In the genomic region with DNA sequence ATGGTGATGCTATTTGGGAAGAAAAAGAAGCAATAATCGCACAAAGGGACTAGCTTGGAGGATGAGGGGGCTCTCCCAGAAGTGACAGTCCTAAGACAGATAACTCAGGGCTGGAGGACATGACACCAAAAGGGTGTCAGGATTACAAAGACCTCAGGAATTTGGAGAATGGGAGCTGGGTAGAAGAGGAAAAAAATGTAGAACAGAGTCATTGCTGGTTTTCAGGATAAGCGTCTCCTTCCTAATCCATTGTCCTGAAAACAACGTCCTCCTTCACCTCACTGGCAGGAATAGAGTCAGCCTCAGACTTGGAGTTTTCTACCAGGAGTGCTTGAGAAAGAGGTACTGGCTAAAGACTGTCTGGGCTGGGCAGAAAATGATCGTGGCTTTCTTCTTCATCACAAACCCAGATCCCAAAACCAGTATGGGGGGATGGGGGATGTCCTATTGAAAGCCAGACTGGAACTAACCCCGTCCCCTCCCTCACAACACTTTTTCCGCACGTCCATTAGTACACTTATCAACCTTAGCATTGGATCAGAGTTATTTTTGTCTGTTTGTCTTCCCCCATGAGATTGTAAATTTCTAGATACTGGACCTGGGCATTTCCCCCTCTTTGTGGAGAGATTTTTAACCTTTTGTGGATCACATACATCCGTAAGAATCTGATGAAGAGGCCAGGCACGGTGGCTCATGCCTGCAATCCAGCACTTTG, we compare ENCODE assay signal across 1 cellular context.
TF ChIP-seq lines count a peak whose summit lies in the region.

No MANE protein-coding gene starts in this region.

TF ChIP-seq in WTC11, 78 proteins besides CTCF, POLR2A, EP300 and RAD21:
- no peak for TF ChIP-seq OVOL2 (CRISPR knock-in tag; IDR thresholded peaks at IDR 0.05; ENCODE audit: borderline replicate concordance)
- no peak for TF ChIP-seq MYBL2 (CRISPR knock-in tag; IDR thresholded peaks at IDR 0.05)
- TF ChIP-seq NFYB (CRISPR knock-in tag; conservative IDR thresholded peaks at IDR 0.05; ENCODE audit: low read depth) = no peak
- TF ChIP-seq IRF2 (CRISPR knock-in tag; IDR thresholded peaks at IDR 0.05; ENCODE audit: borderline replicate concordance, low read depth) = no peak
- TF ChIP-seq, protein P1, sequence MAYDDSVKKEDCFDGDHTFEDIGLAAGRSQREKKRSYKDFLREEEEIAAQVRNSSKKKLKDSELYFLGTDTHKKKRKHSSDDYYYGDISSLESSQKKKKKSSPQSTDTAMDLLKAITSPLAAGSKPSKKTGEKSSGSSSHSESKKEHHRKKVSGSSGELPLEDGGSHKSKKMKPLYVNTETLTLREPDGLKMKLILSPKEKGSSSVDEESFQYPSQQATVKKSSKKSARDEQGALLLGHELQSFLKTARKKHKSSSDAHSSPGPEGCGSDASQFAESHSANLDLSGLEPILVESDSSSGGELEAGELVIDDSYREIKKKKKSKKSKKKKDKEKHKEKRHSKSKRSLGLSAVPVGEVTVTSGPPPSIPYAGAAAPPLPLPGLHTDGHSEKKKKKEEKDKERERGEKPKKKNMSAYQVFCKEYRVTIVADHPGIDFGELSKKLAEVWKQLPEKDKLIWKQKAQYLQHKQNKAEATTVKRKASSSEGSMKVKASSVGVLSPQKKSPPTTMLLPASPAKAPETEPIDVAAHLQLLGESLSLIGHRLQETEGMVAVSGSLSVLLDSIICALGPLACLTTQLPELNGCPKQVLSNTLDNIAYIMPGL (CRISPR knock-in tag; IDR thresholded peaks at IDR 0.05) = no peak
- TF ChIP-seq TCF7 (CRISPR knock-in tag; IDR thresholded peaks at IDR 0.05; ENCODE audit: low read depth) = no peak
- TF ChIP-seq KAT7 (CRISPR knock-in tag; IDR thresholded peaks at IDR 0.05; ENCODE audit: borderline replicate concordance) = no peak
- TF ChIP-seq, protein P2, sequence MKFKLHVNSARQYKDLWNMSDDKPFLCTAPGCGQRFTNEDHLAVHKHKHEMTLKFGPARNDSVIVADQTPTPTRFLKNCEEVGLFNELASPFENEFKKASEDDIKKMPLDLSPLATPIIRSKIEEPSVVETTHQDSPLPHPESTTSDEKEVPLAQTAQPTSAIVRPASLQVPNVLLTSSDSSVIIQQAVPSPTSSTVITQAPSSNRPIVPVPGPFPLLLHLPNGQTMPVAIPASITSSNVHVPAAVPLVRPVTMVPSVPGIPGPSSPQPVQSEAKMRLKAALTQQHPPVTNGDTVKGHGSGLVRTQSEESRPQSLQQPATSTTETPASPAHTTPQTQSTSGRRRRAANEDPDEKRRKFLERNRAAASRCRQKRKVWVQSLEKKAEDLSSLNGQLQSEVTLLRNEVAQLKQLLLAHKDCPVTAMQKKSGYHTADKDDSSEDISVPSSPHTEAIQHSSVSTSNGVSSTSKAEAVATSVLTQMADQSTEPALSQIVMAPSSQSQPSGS (CRISPR knock-in tag; IDR thresholded peaks at IDR 0.05; ENCODE audit: borderline replicate concordance, low read depth) = no peak
- TF ChIP-seq HMGA2 (CRISPR knock-in tag; IDR thresholded peaks at IDR 0.05) = no peak
- TF ChIP-seq ZNF281 (CRISPR knock-in tag; IDR thresholded peaks at IDR 0.05) = no peak
- no peak for TF ChIP-seq ZNF396 (CRISPR knock-in tag; IDR thresholded peaks at IDR 0.05; ENCODE audit: borderline replicate concordance)
- TF ChIP-seq, protein P3, sequence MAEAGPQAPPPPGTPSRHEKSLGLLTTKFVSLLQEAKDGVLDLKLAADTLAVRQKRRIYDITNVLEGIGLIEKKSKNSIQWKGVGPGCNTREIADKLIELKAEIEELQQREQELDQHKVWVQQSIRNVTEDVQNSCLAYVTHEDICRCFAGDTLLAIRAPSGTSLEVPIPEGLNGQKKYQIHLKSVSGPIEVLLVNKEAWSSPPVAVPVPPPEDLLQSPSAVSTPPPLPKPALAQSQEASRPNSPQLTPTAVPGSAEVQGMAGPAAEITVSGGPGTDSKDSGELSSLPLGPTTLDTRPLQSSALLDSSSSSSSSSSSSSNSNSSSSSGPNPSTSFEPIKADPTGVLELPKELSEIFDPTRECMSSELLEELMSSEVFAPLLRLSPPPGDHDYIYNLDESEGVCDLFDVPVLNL (CRISPR knock-in tag; IDR thresholded peaks at IDR 0.05; ENCODE audit: borderline replicate concordance, low read depth) = no peak
- TF ChIP-seq ATF1 (CRISPR knock-in tag; IDR thresholded peaks at IDR 0.05) = no peak
- TF ChIP-seq, protein P4, sequence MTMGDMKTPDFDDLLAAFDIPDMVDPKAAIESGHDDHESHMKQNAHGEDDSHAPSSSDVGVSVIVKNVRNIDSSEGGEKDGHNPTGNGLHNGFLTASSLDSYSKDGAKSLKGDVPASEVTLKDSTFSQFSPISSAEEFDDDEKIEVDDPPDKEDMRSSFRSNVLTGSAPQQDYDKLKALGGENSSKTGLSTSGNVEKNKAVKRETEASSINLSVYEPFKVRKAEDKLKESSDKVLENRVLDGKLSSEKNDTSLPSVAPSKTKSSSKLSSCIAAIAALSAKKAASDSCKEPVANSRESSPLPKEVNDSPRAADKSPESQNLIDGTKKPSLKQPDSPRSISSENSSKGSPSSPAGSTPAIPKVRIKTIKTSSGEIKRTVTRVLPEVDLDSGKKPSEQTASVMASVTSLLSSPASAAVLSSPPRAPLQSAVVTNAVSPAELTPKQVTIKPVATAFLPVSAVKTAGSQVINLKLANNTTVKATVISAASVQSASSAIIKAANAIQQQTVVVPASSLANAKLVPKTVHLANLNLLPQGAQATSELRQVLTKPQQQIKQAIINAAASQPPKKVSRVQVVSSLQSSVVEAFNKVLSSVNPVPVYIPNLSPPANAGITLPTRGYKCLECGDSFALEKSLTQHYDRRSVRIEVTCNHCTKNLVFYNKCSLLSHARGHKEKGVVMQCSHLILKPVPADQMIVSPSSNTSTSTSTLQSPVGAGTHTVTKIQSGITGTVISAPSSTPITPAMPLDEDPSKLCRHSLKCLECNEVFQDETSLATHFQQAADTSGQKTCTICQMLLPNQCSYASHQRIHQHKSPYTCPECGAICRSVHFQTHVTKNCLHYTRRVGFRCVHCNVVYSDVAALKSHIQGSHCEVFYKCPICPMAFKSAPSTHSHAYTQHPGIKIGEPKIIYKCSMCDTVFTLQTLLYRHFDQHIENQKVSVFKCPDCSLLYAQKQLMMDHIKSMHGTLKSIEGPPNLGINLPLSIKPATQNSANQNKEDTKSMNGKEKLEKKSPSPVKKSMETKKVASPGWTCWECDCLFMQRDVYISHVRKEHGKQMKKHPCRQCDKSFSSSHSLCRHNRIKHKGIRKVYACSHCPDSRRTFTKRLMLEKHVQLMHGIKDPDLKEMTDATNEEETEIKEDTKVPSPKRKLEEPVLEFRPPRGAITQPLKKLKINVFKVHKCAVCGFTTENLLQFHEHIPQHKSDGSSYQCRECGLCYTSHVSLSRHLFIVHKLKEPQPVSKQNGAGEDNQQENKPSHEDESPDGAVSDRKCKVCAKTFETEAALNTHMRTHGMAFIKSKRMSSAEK (CRISPR knock-in tag; IDR thresholded peaks at IDR 0.05; ENCODE audit: borderline replicate concordance) = no peak
- TF ChIP-seq, protein P5, sequence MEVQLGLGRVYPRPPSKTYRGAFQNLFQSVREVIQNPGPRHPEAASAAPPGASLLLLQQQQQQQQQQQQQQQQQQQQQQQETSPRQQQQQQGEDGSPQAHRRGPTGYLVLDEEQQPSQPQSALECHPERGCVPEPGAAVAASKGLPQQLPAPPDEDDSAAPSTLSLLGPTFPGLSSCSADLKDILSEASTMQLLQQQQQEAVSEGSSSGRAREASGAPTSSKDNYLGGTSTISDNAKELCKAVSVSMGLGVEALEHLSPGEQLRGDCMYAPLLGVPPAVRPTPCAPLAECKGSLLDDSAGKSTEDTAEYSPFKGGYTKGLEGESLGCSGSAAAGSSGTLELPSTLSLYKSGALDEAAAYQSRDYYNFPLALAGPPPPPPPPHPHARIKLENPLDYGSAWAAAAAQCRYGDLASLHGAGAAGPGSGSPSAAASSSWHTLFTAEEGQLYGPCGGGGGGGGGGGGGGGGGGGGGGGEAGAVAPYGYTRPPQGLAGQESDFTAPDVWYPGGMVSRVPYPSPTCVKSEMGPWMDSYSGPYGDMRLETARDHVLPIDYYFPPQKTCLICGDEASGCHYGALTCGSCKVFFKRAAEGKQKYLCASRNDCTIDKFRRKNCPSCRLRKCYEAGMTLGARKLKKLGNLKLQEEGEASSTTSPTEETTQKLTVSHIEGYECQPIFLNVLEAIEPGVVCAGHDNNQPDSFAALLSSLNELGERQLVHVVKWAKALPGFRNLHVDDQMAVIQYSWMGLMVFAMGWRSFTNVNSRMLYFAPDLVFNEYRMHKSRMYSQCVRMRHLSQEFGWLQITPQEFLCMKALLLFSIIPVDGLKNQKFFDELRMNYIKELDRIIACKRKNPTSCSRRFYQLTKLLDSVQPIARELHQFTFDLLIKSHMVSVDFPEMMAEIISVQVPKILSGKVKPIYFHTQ (CRISPR knock-in tag; IDR thresholded peaks at IDR 0.05) = no peak
- TF ChIP-seq PREB (CRISPR knock-in tag; IDR thresholded peaks at IDR 0.05; ENCODE audit: borderline replicate concordance) = no peak
- TF ChIP-seq, protein P6, sequence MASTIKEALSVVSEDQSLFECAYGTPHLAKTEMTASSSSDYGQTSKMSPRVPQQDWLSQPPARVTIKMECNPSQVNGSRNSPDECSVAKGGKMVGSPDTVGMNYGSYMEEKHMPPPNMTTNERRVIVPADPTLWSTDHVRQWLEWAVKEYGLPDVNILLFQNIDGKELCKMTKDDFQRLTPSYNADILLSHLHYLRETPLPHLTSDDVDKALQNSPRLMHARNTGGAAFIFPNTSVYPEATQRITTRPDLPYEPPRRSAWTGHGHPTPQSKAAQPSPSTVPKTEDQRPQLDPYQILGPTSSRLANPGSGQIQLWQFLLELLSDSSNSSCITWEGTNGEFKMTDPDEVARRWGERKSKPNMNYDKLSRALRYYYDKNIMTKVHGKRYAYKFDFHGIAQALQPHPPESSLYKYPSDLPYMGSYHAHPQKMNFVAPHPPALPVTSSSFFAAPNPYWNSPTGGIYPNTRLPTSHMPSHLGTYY (CRISPR knock-in tag; IDR thresholded peaks at IDR 0.05) = no peak
- TF ChIP-seq ZNF219 (CRISPR knock-in tag; IDR thresholded peaks at IDR 0.05; ENCODE audit: borderline replicate concordance) = no peak
- TF ChIP-seq NR2C2 (CRISPR knock-in tag; IDR thresholded peaks at IDR 0.05) = no peak
- no peak for TF ChIP-seq ZNF138 (CRISPR knock-in tag; conservative IDR thresholded peaks at IDR 0.05)
